ENCODE assay signal across 8 cellular contexts in genomic region chr1:98260421-98260820, GRCh38.
"Had no signal": no experiment of that assay in that cellular context is flagged by ENCODE, and none has a peak within 500 bp of the region (broad histone marks: within the 10 kb centered on the region; RNA-seq: fewer than 3 reads in every experiment).

No MANE protein-coding gene starts in this region.

- H2AFZ ChIP-seq: GM23338 had no signal

- FAIRE-seq: H1, H54, HTR-8/SVneo, K562 had no signal

- H3K4me2 ChIP-seq: GM23338 had no signal

- H3K4me3 ChIP-seq: GM23338, K562 had no signal

- DNase-seq: H9, HCEC 1CT, IMR-90 had no signal
